ENCODE assay signal across 9 cellular contexts in the genomic region with DNA sequence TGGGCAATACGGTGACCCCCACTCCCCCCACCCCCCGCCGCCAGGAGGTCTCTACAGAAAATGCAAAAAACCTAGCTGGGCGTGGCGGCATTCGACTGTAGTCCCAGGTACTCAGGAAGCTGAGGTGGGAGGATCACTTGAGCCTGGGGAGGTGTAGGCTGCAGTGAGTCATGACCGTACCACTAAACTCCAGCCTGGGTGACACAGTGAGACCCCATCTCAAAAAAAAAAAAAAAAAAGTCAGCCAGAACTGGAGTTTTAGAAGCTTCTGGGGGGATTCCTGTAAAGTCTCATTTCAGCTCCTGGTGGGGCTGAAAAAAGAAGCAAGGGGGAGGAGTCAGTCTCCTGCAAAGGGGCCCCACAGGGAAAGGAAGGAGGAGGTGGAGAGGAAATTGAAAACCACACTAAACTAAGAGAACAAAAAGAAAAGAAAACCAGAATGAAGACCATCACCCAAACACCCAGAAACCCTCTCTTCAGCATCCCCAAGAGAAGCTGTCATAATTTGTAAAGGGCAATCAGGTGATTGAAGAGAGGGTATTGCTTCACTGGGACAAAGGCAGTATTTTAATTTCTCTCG. TPM values are rescaled to one million over a fixed set of nuclear protein-coding genes. Genes with fewer than 3 reads are reported as not detected.
DNase-seq lines count a peak whose midpoint lies in the region; ATAC-seq and TF ChIP-seq lines count a peak whose summit lies in the region.
"Had no signal": no experiment of that assay in that cellular context is flagged by ENCODE, and none has a peak within 500 bp of the region (broad histone marks: within the 10 kb centered on the region; RNA-seq: fewer than 3 reads in every experiment).

No MANE protein-coding gene starts in this region.

- H3K27ac ChIP-seq in dorsolateral prefrontal cortex, result peak overlapping the region in 44 of 59 donors; percentile 19 to 98 (median 92)
- no peak overlapping the region for H3K27ac ChIP-seq in RWPE1

- DNase-seq in NCI-H345 (lab: John Stamatoyannopoulos, UW) (peak; percentile 48), NCI-H345 treated with DMSO at 0.1 percent for 48 hours (lab: John Stamatoyannopoulos, UW; ENCODE audit: unreplicated experiment) (no peak), activated B cell treated with CpG ODN at 0.5 μM for 24 hours (no peak), dorsolateral prefrontal cortex (no peak), NCI-H2029 treated with DMSO at 0.1 percent for 48 hours (lab: John Stamatoyannopoulos, UW) (no peak), COR-L47 (lab: John Stamatoyannopoulos, UW) (no peak), RWPE1 (ENCODE audit: low spot score) (no peak)
- peak; percentile 51 to 74 (median 64) for DNase-seq in stimulated activated naive CD4-positive, alpha-beta T cell (lab: John Stamatoyannopoulos, UW)

- POLR2A ChIA-PET in activated B cell treated with CpG ODN at 0.5 μM for 24 hours (lab: Charles Lee), result interaction anchor here (0.6 to 1.4 kb wide), 7 partner anchors 9 to 138 kb away, joined by 3 to 6 read pairs (median 5); no protein-coding TSS in a partner anchor
- POLR2A ChIA-PET in RWPE1 (lab: Yijun Ruan, JAX; ENCODE audit: low non-redundant PET), result interaction anchor here (0.6 to 1.0 kb wide), 2 partner anchors 53 to 955 kb away, joined by 8 to 10 read pairs; a partner anchor contains a TSS

- peaks cover 63% of the 10 kb centered on the region for H3K4me1 Mint-ChIP-seq in activated B cell treated with CpG ODN at 0.5 μM for 24 hours

- peak overlapping the region; percentile 77 for H3K27ac Mint-ChIP-seq in activated B cell treated with CpG ODN at 0.5 μM for 24 hours

- H3K27me3 Mint-ChIP-seq in activated B cell treated with CpG ODN at 0.5 μM for 24 hours, result no peaks in the 10 kb centered on the region

- intact Hi-C loops in activated B cell treated with CpG ODN at 0.5 μM for 24 hours (cut with micrococcal nuclease) (loop anchor here (5.0 kb wide), 2 partner anchors 93 to 327 kb away; a partner anchor contains a TSS), dorsolateral prefrontal cortex (cut with DNase I) (loop anchor here (5.0 kb wide), 1 partner anchor 48 kb away; no protein-coding TSS in a partner anchor)

- ATAC-seq in activated B cell treated with CpG ODN at 0.5 μM for 24 hours (ENCODE audit: low read depth), result peak; percentile 8
- ATAC-seq: left lung had no signal

- H3K4me3 ChIP-seq in dorsolateral prefrontal cortex, result peak overlapping the region in 4 of 59 donors; percentile 65 to 70 (median 68)
- H3K4me3 ChIP-seq: left lung had no signal

- peaks cover 3% of the 10 kb centered on the region for H3K36me3 Mint-ChIP-seq in activated B cell treated with CpG ODN at 0.5 μM for 24 hours (ENCODE audit: low read depth)

- TF ChIP-seq CTCF in activated B cell treated with CpG ODN at 0.5 μM for 24 hours (IDR thresholded peaks at IDR 0.05) (no peak), dorsolateral prefrontal cortex (IDR thresholded peaks at IDR 0.05 in 54 of 56, conservative IDR thresholded peaks at IDR 0.05 in 2 of 56; ENCODE audit: low read depth in 1 of 56, partially characterized antibody in 56 of 56) (no peak), RWPE1 (conservative IDR thresholded peaks at IDR 0.05; ENCODE audit: low read depth) (no peak)

- no peaks in the 10 kb centered on the region for H3K27me3 ChIP-seq in dorsolateral prefrontal cortex

- CTCF ChIA-PET in activated B cell treated with CpG ODN at 0.5 μM for 24 hours (lab: Charles Lee), result interaction anchor here (1.8 kb wide), 1 partner anchor 118 kb away, joined by 4 read pairs; no protein-coding TSS in a partner anchor
- CTCF ChIA-PET in RWPE1 (lab: Yijun Ruan, JAX), result interaction anchor here (0.5 to 2.5 kb wide), 6 partner anchors 13 to 255 kb away, joined by 3 to 7 read pairs (median 4); no protein-coding TSS in a partner anchor

- no peaks in the 10 kb centered on the region for H3K9me3 Mint-ChIP-seq in activated B cell treated with CpG ODN at 0.5 μM for 24 hours

- H3K4me3 Mint-ChIP-seq in activated B cell treated with CpG ODN at 0.5 μM for 24 hours, result peak overlapping the region; percentile 64

RNA-seq across cellular contexts. Expression of a gene that starts 50.4 kb away (rescaled TPM):
- total RNA-seq in activated B cell treated with CpG ODN at 0.5 μM for 24 hours (4.3 and 4.7 TPM in 2 replicates), dorsolateral prefrontal cortex (10 to 100 TPM; 29.4 to 56.2 (median 42.8) TPM)

Comparison
In these comparisons a context has a peak if more than half of its experiments do, and no peak if none do; other contexts are left out.
1. DNase-seq: peak in NCI-H345 (single experiment) and stimulated activated naive CD4-positive, alpha-beta T cell (6 of 6); none in NCI-H345 treated with DMSO at 0.1 percent for 48 hours (single experiment), activated B cell treated with CpG ODN at 0.5 μM for 24 hours (single experiment), dorsolateral prefrontal cortex (0 of 10), NCI-H2029 treated with DMSO at 0.1 percent for 48 hours (single experiment), COR-L47 (single experiment) and RWPE1 (single experiment).